ENCODE assay signal across 10 cellular contexts in genomic region chr1:230113605-230114241, GRCh38. TPM values are rescaled to one million over a fixed set of nuclear protein-coding genes. Genes with fewer than 3 reads are reported as not detected.
DNase-seq lines count a peak whose midpoint lies in the region; ATAC-seq and TF ChIP-seq lines count a peak whose summit lies in the region.
"Had no signal": no experiment of that assay in that cellular context is flagged by ENCODE, and none has a peak within 500 bp of the region (broad histone marks: within the 10 kb centered on the region; RNA-seq: fewer than 3 reads in every experiment).

No MANE protein-coding gene starts in this region.

- H3K27me3 ChIP-seq in GM23338 (ENCODE audit: insufficient read depth) (no peaks in the 10 kb centered on the region), skeletal muscle tissue (ENCODE audit: control insufficient read depth in 3 of 3, insufficient read depth in 3 of 3, low read length in 3 of 3) (no peaks in the 10 kb centered on the region)
- no peaks in the 10 kb centered on the region for H3K27me3 ChIP-seq in CD4-positive, alpha-beta T cell (ENCODE audit: control insufficient read depth, insufficient read depth, low read length)

- intact Hi-C loops in Right ventricle myocardium superior (cut with DNase I) = no loop called here
- intact Hi-C loops in CD4-positive, alpha-beta T cell (cut with DNase I, micrococcal nuclease) = no loop called here

- no peak overlapping the region for H2AFZ ChIP-seq in GM23338

- H3K27ac Mint-ChIP-seq in GM23338 (peak overlapping the region; percentile 40; the same call in 1 of the 2 replicates), WTC11 (peak overlapping the region; percentile 78), glutamatergic neuron (ENCODE audit: unreplicated experiment) (no peak overlapping the region)
- no peak overlapping the region for H3K27ac Mint-ChIP-seq in CD4-positive, alpha-beta T cell

- POLR2A ChIA-PET in WTC11 (lab: Charles Lee) = no interaction called here
- POLR2A ChIA-PET in CD4-positive, alpha-beta T cell (lab: Charles Lee) = no interaction called here

- H3F3A ChIP-seq in GM23338 (replicated peaks; ENCODE audit: low read depth) = 0 out of 2 replicates have a peak, but pooled peaks cover 3% of the 10 kb centered on the region

- H3K36me3 ChIP-seq in GM23338 (ENCODE audit: insufficient read depth) = no peaks in the 10 kb centered on the region
- peaks cover 0 to 5% (median 2%) of the 10 kb centered on the region in 3 donors for H3K36me3 ChIP-seq in skeletal muscle tissue (ENCODE audit: control insufficient read depth in 3 of 3, insufficient read depth in 3 of 3, low read length in 3 of 3)

- H3K4me2 ChIP-seq in GM23338 = no peak overlapping the region

- H3K4me1 Mint-ChIP-seq in GM23338 = peaks cover 49% of the 10 kb centered on the region
- H3K4me1 Mint-ChIP-seq in WTC11 = peaks cover 56% of the 10 kb centered on the region
- peaks cover 17% of the 10 kb centered on the region for H3K4me1 Mint-ChIP-seq in glutamatergic neuron (ENCODE audit: low read depth, unreplicated experiment)
- peaks cover 39% of the 10 kb centered on the region for H3K4me1 Mint-ChIP-seq in CD4-positive, alpha-beta T cell (ENCODE audit: low read depth)

- no peaks in the 10 kb centered on the region; the same call in 1 of the 2 replicates for H3K9me2 ChIP-seq in GM23338 (ENCODE audit: insufficient read depth)

- DNase-seq in GM23338 (ENCODE audit: low spot score) (no peak), WTC11 (ENCODE audit: low spot score) (no peak), Right ventricle myocardium superior (no peak), glutamatergic neuron (no peak), NCI-H345 (lab: John Stamatoyannopoulos, UW) (no peak)
- DNase-seq in CD4-positive, alpha-beta T cell = no peak
- DNase-seq: stimulated activated CD4-positive, alpha-beta T cell treated with anti-CD3 and anti-CD28 coated beads, Interleukin-2, amount 100 ng/mL, for 48 hours; WERI-Rb-1 had no signal

- no peaks in the 10 kb centered on the region for H3K9me3 ChIP-seq in skeletal muscle tissue (ENCODE audit: control insufficient read depth in 3 of 3, low read length in 3 of 3)
- no peaks in the 10 kb centered on the region for H3K9me3 ChIP-seq in CD4-positive, alpha-beta T cell (ENCODE audit: control insufficient read depth, low read length)

- ATAC-seq in GM23338 (no peak), WTC11 (no peak), Right ventricle myocardium superior (ENCODE audit: poor library complexity) (peak; percentile 75), GM21381 (IDR thresholded peaks at IDR 0.05; ENCODE audit: unreplicated experiment) (no peak)
- no peak for ATAC-seq in CD4-positive, alpha-beta T cell (ENCODE audit: poor library complexity)

- H3K4me3 Mint-ChIP-seq in GM23338 (no peak overlapping the region; the same call in 2 of the 3 replicates), WTC11 (no peak overlapping the region), glutamatergic neuron (ENCODE audit: unreplicated experiment) (no peak overlapping the region)
- H3K4me3 Mint-ChIP-seq in CD4-positive, alpha-beta T cell = no peak overlapping the region

- peaks cover 77% of the 10 kb centered on the region for H3K79me2 ChIP-seq in GM23338 (replicated peaks; ENCODE audit: insufficient read depth)

- H3K36me3 Mint-ChIP-seq in GM23338 (ENCODE audit: low read depth) (peaks cover 4% of the 10 kb centered on the region; the same call in 1 of the 3 replicates), WTC11 (peaks cover 10% of the 10 kb centered on the region), glutamatergic neuron (ENCODE audit: unreplicated experiment) (peaks cover 4% of the 10 kb centered on the region)
- H3K36me3 Mint-ChIP-seq in CD4-positive, alpha-beta T cell (ENCODE audit: low read depth) = peaks cover 25% of the 10 kb centered on the region

- no peaks in the 10 kb centered on the region; the same call in 1 of the 2 replicates for H4K20me1 ChIP-seq in GM23338 (replicated peaks; ENCODE audit: insufficient read depth)

- H3K27me3 Mint-ChIP-seq in GM23338 (ENCODE audit: insufficient read depth, low read depth, poor library complexity) = peaks cover 6% of the 10 kb centered on the region
- H3K27me3 Mint-ChIP-seq in WTC11 (ENCODE audit: low read depth) = no peaks in the 10 kb centered on the region
- H3K27me3 Mint-ChIP-seq in glutamatergic neuron (ENCODE audit: unreplicated experiment) = no peaks in the 10 kb centered on the region
- no peaks in the 10 kb centered on the region for H3K27me3 Mint-ChIP-seq in CD4-positive, alpha-beta T cell

- no peak for TF ChIP-seq CTCF in GM23338 (conservative IDR thresholded peaks at IDR 0.05; ENCODE audit: low read depth in 2 of 2)
- no peak for TF ChIP-seq CTCF in WTC11 (IDR thresholded peaks at IDR 0.05)
- TF ChIP-seq CTCF in glutamatergic neuron (IDR thresholded peaks at IDR 0.05; ENCODE audit: partially characterized antibody, unreplicated experiment) = no peak
- no peak for TF ChIP-seq CTCF in CD4-positive, alpha-beta T cell (IDR thresholded peaks at IDR 0.05)

- no peaks in the 10 kb centered on the region for H3K9me3 Mint-ChIP-seq in GM23338
- no peaks in the 10 kb centered on the region for H3K9me3 Mint-ChIP-seq in WTC11
- H3K9me3 Mint-ChIP-seq in glutamatergic neuron (ENCODE audit: unreplicated experiment) = no peaks in the 10 kb centered on the region
- H3K9me3 Mint-ChIP-seq in CD4-positive, alpha-beta T cell = no peaks in the 10 kb centered on the region

- H3K4me1 ChIP-seq in GM23338 (ENCODE audit: insufficient read depth) (peaks cover 41% of the 10 kb centered on the region), skeletal muscle tissue (ENCODE audit: control insufficient read depth in 3 of 3, insufficient read depth in 3 of 3, low read length in 3 of 3) (peaks cover 28 to 57% (median 40%) of the 10 kb centered on the region in 3 donors)

- H3K4me3 ChIP-seq in GM23338 (no peak overlapping the region), skeletal muscle tissue (ENCODE audit: low read length in 3 of 3) (peak overlapping the region in 2 of 3 donors; percentile 41 to 45)

- CTCF ChIA-PET in WTC11 (lab: Charles Lee) = interaction anchor here (2.0 kb wide), 1 partner anchor 22 kb away, joined by 5 read pairs; no protein-coding TSS in a partner anchor
- CTCF ChIA-PET in CD4-positive, alpha-beta T cell (lab: Charles Lee) = no interaction called here

- H3K27ac ChIP-seq in GM23338 (ENCODE audit: low read depth) = no peak overlapping the region
- H3K27ac ChIP-seq in skeletal muscle tissue (ENCODE audit: low read depth, low read length) = peak overlapping the region; percentile 75
- no peak overlapping the region for H3K27ac ChIP-seq in CD4-positive, alpha-beta T cell (ENCODE audit: low read depth, low read length)
- H3K27ac ChIP-seq: WERI-Rb-1 had no signal

- H3K9ac ChIP-seq in skeletal muscle tissue (ENCODE audit: low read depth in 1 of 3, low read length in 3 of 3) = peak overlapping the region; percentile 8 to 61 (median 46)

TF ChIP-seq in GM23338, 12 proteins besides CTCF, POLR2A, EP300 and RAD21 (continues in another document):
- TF ChIP-seq STAT1 (IDR thresholded peaks at IDR 0.05; ENCODE audit: unreplicated experiment) (no peak), CREB1 (CRISPR knock-in tag; IDR thresholded peaks at IDR 0.05; ENCODE audit: low read depth) (no peak)

TF ChIP-seq in WTC11, 78 proteins besides CTCF, POLR2A, EP300 and RAD21 (continues in another document):
- TF ChIP-seq ZNF532 (CRISPR knock-in tag; IDR thresholded peaks at IDR 0.05; ENCODE audit: borderline replicate concordance) = no peak
- no peak for TF ChIP-seq PRRX2 (CRISPR knock-in tag; IDR thresholded peaks at IDR 0.05)
- no peak for TF ChIP-seq ZNF423 (CRISPR knock-in tag; IDR thresholded peaks at IDR 0.05)
- TF ChIP-seq IRF2 (CRISPR knock-in tag; IDR thresholded peaks at IDR 0.05; ENCODE audit: borderline replicate concordance, low read depth) = no peak
- no peak for TF ChIP-seq GTF2I (CRISPR knock-in tag; conservative IDR thresholded peaks at IDR 0.05)
- no peak for TF ChIP-seq ZNF263 (CRISPR knock-in tag; IDR thresholded peaks at IDR 0.05; ENCODE audit: low read depth)
- TF ChIP-seq ESRRA (CRISPR knock-in tag; IDR thresholded peaks at IDR 0.05; ENCODE audit: borderline replicate concordance) = no peak
- TF ChIP-seq NR3C1 (CRISPR knock-in tag; conservative IDR thresholded peaks at IDR 0.05; ENCODE audit: low read depth) = no peak
- no peak for TF ChIP-seq FOXP1 (CRISPR knock-in tag; IDR thresholded peaks at IDR 0.05; ENCODE audit: borderline replicate concordance)

RNA-seq across cellular contexts. Expression of gene GALNT2, which starts 46.7 kb away (rescaled TPM):
- total RNA-seq in GM23338 (2014; rRNA removed; shearing (Covaris generic)) = 37.2 and 48.3 TPM in 2 replicates
- polyA plus RNA-seq in GM23338 (2016; fragmentation: Nextera tagmentation; extraction: Ambion mirVana) = 17.8 and 19.2 TPM in 2 replicates
- total RNA-seq in WTC11 (2021) (74.8 to 84.6 TPM (median 81.9 TPM) in 3 replicates), Right ventricle myocardium superior (21.2 TPM), skeletal muscle tissue (36.0 TPM), glutamatergic neuron (ENCODE audit: unreplicated experiment) (35.2 TPM)
- total RNA-seq in CD4-positive, alpha-beta T cell = 10 to 100 TPM; 11.0 to 11.4 TPM

Comparison
In these comparisons a context has a peak if more than half of its experiments do, and no peak if none do; other contexts are left out.
1. H3K27ac Mint-ChIP-seq: peak in GM23338 (single experiment) and WTC11 (single experiment); none in glutamatergic neuron (single experiment) and CD4-positive, alpha-beta T cell (single experiment).